11 cellular contexts compared by ENCODE assay signal in genomic region chr10:3226960-3227724, GRCh38. TPM values are rescaled to one million over a fixed set of nuclear protein-coding genes. Genes with fewer than 3 reads are reported as not detected.
DNase-seq lines count a peak whose midpoint lies in the region; ATAC-seq and TF ChIP-seq lines count a peak whose summit lies in the region.
"Had no signal": no experiment of that assay in that cellular context is flagged by ENCODE, and none has a peak within 500 bp of the region (broad histone marks: within the 10 kb centered on the region; RNA-seq: fewer than 3 reads in every experiment).

No MANE protein-coding gene starts in this region.

- H4K8ac ChIP-seq in IMR-90 (ENCODE audit: low read depth in 2 of 2, low read length in 2 of 2) (peak overlapping the region in 1 of 2 experiments; percentile 70; a peak in 1 of 4 replicates), neuronal stem cell (ENCODE audit: low read depth, low read length) (no peak overlapping the region)

- in situ Hi-C loops in Caki2 (cut with HindIII; ENCODE audit: low pct_unique_long_range_greater_than_20kb, low sequenced_read_pairs): no loop called here
- in situ Hi-C loops in IMR-90 (cut with MboI; ENCODE audit: low sequenced_read_pairs): loop anchor here (10.0 kb wide), 1 partner anchor 548 kb away; no protein-coding TSS in a partner anchor

- peak overlapping the region; percentile 34; the same call in 1 of the 3 replicates for H2BK15ac ChIP-seq in IMR-90 (ENCODE audit: low read depth, low read length)
- no peak overlapping the region for H2BK15ac ChIP-seq in neuronal stem cell (ENCODE audit: low read length)

- H3K18ac ChIP-seq in IMR-90 (ENCODE audit: low read depth, low read length): peak overlapping the region; percentile 10; the same call in 1 of the 2 replicates
- no peak overlapping the region for H3K18ac ChIP-seq in neuronal stem cell (ENCODE audit: low read length)

- H3K9me3 Mint-ChIP-seq in MCF 10A (ENCODE audit: unreplicated experiment): no peaks in the 10 kb centered on the region
- H3K9me3 Mint-ChIP-seq: immature natural killer cell had no signal

- CTCF ChIA-PET in IMR-90 (lab: Yijun Ruan, JAX) (no interaction called here), MCF 10A (lab: Yijun Ruan, JAX) (interaction anchor here (0.7 to 1.2 kb wide), 3 partner anchors 29 to 259 kb away, joined by 3 to 5 read pairs (median 4); no protein-coding TSS in a partner anchor)

- H4K5ac ChIP-seq in IMR-90 (ENCODE audit: low read depth, low read length): no peak overlapping the region; the same call in 1 of the 2 replicates

- ATAC-seq in IMR-90 (ENCODE audit: low read depth) (peak; percentile 59), left colon (no peak)
- ATAC-seq: body of pancreas had no signal

- H2AK5ac ChIP-seq in IMR-90 (ENCODE audit: low read depth, low read length) (peak overlapping the region; percentile 75; the same call in 1 of the 2 replicates), neuronal stem cell (ENCODE audit: low read depth, low read length) (no peak overlapping the region)

- TF ChIP-seq POLR2A in IMR-90 (IDR thresholded peaks at IDR 0.05; ENCODE audit: low read depth, low read length): no peak

- DNase-seq in Caki2 (ENCODE audit: low read depth) (peak; percentile 78), IMR-90 (peak; percentile 79), MCF 10A (ENCODE audit: unreplicated experiment) (peak; percentile 79), myocyte (ENCODE audit: low read depth) (peak; percentile 54), neuronal stem cell (ENCODE audit: low spot score) (no peak), left colon (no peak), NCI-H128 (lab: John Stamatoyannopoulos, UW; ENCODE audit: unreplicated experiment) (no peak), NOMO-1 treated with DMSO at 0.1 percent for 48 hours (lab: John Stamatoyannopoulos, UW; ENCODE audit: unreplicated experiment) (no peak)
- DNase-seq: NCI-H1436 treated with DMSO at 0.1 percent for 48 hours had no signal

- H2BK20ac ChIP-seq in IMR-90 (ENCODE audit: low read depth, low read length): peak overlapping the region; percentile 95

- H3K27ac Mint-ChIP-seq in MCF 10A (ENCODE audit: low read depth, unreplicated experiment): peak overlapping the region; percentile 90

- H2BK5ac ChIP-seq in IMR-90 (ENCODE audit: low read depth, low read length, poor library complexity, severe bottlenecking) (peak overlapping the region; percentile 68), neuronal stem cell (ENCODE audit: low read length) (no peak overlapping the region)

- POLR2A ChIA-PET in IMR-90 (lab: Charles Lee; ENCODE audit: unreplicated experiment): no interaction called here
- POLR2A ChIA-PET in MCF 10A (lab: Yijun Ruan, JAX): interaction anchor here (0.5 to 1.7 kb wide), 8 partner anchors 30 to 832 kb away, joined by 3 to 6 read pairs (median 4); partner anchors contain the start of gene KLF6

- H3K4me3 ChIP-seq in IMR-90 (ENCODE audit: insufficient read depth, low read depth, low read length) (no peak overlapping the region), neuronal stem cell (ENCODE audit: low read length in 2 of 2) (no peak overlapping the region)
- H3K4me3 ChIP-seq: body of pancreas had no signal

- WGBS in IMR-90 (ENCODE audit: extremely low coverage in 2 of 2, insufficient read length in 1 of 2), 2 experiments: 75% methylated on average over 2 of the region's 10 CpGs; no CpG with 5 or more reads in 1 of the 2 experiments
- no CpG with 5 or more reads among the region's 10 CpGs for WGBS in neuronal stem cell (ENCODE audit: extremely low coverage in 2 of 2, insufficient read length in 2 of 2, insufficient replicate concordance in 1 of 2), 2 donors

- H4K20me1 ChIP-seq in IMR-90 (ENCODE audit: insufficient read depth, low read length): no peaks in the 10 kb centered on the region

- TF ChIP-seq CTCF in IMR-90 (conservative IDR thresholded peaks at IDR 0.05; ENCODE audit: low read depth, low read length): no peak
- no peak for TF ChIP-seq CTCF in MCF 10A (IDR thresholded peaks at IDR 0.05; ENCODE audit: unreplicated experiment)

- no peak overlapping the region for H3K9ac ChIP-seq in IMR-90 (ENCODE audit: low read depth, low read length)
- no peak overlapping the region for H3K9ac ChIP-seq in neuronal stem cell (ENCODE audit: low read depth, low read length, poor library complexity)

- H3K4me2 ChIP-seq in IMR-90 (ENCODE audit: low read depth, low read length): peak overlapping the region; percentile 53
- no peak overlapping the region for H3K4me2 ChIP-seq in neuronal stem cell (ENCODE audit: insufficient read depth, low read length, poor library complexity, severe bottlenecking)

- intact Hi-C loops in IMR-90 (cut with micrococcal nuclease): no loop called here
- intact Hi-C loops in MCF 10A (cut with micrococcal nuclease): loop anchor here (2.0 kb wide), 1 partner anchor 30 kb away; no protein-coding TSS in a partner anchor
- intact Hi-C loops in left colon (cut with DNase I, micrococcal nuclease): no loop called here

- peak overlapping the region; percentile 92 for H2BK120ac ChIP-seq in IMR-90 (ENCODE audit: low read depth, low read length)
- no peak overlapping the region for H2BK120ac ChIP-seq in neuronal stem cell (ENCODE audit: low read depth, low read length)

- no peaks in the 10 kb centered on the region for H3K36me3 Mint-ChIP-seq in MCF 10A (ENCODE audit: insufficient read depth, unreplicated experiment)
- H3K36me3 Mint-ChIP-seq: immature natural killer cell had no signal

- no peak overlapping the region; the same call in 1 of the 2 replicates for H3K56ac ChIP-seq in IMR-90 (ENCODE audit: extremely low read depth, insufficient read depth, low read length)

- peak overlapping the region; percentile 34; the same call in 1 of the 2 replicates for H4K91ac ChIP-seq in IMR-90 (ENCODE audit: insufficient read depth, low read depth, low read length)
- H4K91ac ChIP-seq in neuronal stem cell (ENCODE audit: low read depth, low read length, poor library complexity): no peak overlapping the region

- H3K9me3 ChIP-seq in IMR-90 (ENCODE audit: control insufficient read depth, insufficient read depth, low read length) (no peaks in the 10 kb centered on the region), neuronal stem cell (replicated peaks in 1 of 2; ENCODE audit: control insufficient read depth in 2 of 2, insufficient read depth in 1 of 2, low read depth in 1 of 2, low read length in 2 of 2) (peaks cover 0 to 2% of the 10 kb centered on the region in 2 donors)
- H3K9me3 ChIP-seq: body of pancreas had no signal

- H3K4ac ChIP-seq in IMR-90 (ENCODE audit: low read depth, low read length): peak overlapping the region; percentile 85
- no peak overlapping the region for H3K4ac ChIP-seq in neuronal stem cell (ENCODE audit: low read length)

- H2BK12ac ChIP-seq in neuronal stem cell (ENCODE audit: low read length): no peak overlapping the region

- TF ChIP-seq RAD21 in IMR-90 (IDR thresholded peaks at IDR 0.05; ENCODE audit: low read length): no peak

- H2AFZ ChIP-seq in IMR-90 (replicated peaks; ENCODE audit: low read length, poor library complexity) (no peak overlapping the region), neuronal stem cell (ENCODE audit: low read length) (no peak overlapping the region)

- peaks cover 19% of the 10 kb centered on the region for H3K4me1 Mint-ChIP-seq in MCF 10A (ENCODE audit: insufficient read depth, unreplicated experiment)

- dilution Hi-C loops in IMR-90 (cut with HindIII; ENCODE audit: low sequenced_read_pairs, unreplicated experiment): no loop called here

- H3K79me1 ChIP-seq in IMR-90 (ENCODE audit: low read depth in 1 of 2, low read length in 2 of 2) (no peaks in the 10 kb centered on the region), neuronal stem cell (ENCODE audit: low read depth, low read length) (no peaks in the 10 kb centered on the region)

- H3K14ac ChIP-seq in IMR-90 (replicated peaks; ENCODE audit: low read depth, low read length) (peak overlapping the region; percentile 82), neuronal stem cell (ENCODE audit: low read length) (no peak overlapping the region)

- H2AK9ac ChIP-seq in IMR-90 (replicated peaks; ENCODE audit: low read depth, low read length, poor library complexity): no peak overlapping the region

- H3K27me3 Mint-ChIP-seq in MCF 10A (ENCODE audit: insufficient read depth, unreplicated experiment): no peaks in the 10 kb centered on the region

- H3K27ac ChIP-seq in IMR-90 (ENCODE audit: insufficient read depth, low read length): peak overlapping the region; percentile 22; the same call in 1 of the 2 replicates
- H3K27ac ChIP-seq in neuronal stem cell (replicated peaks; ENCODE audit: low read length): no peak overlapping the region
- H3K27ac ChIP-seq: body of pancreas had no signal

- H3K4me3 Mint-ChIP-seq in MCF 10A (ENCODE audit: unreplicated experiment): peak overlapping the region; percentile 36

- H3K4me1 ChIP-seq in IMR-90 (ENCODE audit: control insufficient read depth, insufficient read depth, low read length) (peaks cover 7% of the 10 kb centered on the region), neuronal stem cell (ENCODE audit: control insufficient read depth in 2 of 2, insufficient read depth in 1 of 2, low read depth in 1 of 2, low read length in 2 of 2) (peaks cover 0 to 2% of the 10 kb centered on the region in 2 donors)
- H3K4me1 ChIP-seq: body of pancreas had no signal

- peak overlapping the region; percentile 88; the same call in 1 of the 2 replicates for H3K23ac ChIP-seq in IMR-90 (ENCODE audit: low read depth, low read length)
- no peak overlapping the region for H3K23ac ChIP-seq in neuronal stem cell (ENCODE audit: low read depth, low read length, poor library complexity)

- H3K27me3 ChIP-seq in IMR-90 (ENCODE audit: control insufficient read depth, insufficient read depth, low read length) (no peaks in the 10 kb centered on the region), neuronal stem cell (ENCODE audit: control insufficient read depth in 3 of 3, insufficient read depth in 3 of 3, low read depth in 1 of 3, low read length in 3 of 3) (peaks cover 0 to 4% (median 0%) of the 10 kb centered on the region in 3 experiments)
- H3K27me3 ChIP-seq: body of pancreas had no signal

- peaks cover 12% of the 10 kb centered on the region for H3K9me1 ChIP-seq in IMR-90 (ENCODE audit: insufficient read depth, low read length)

- BruUV-seq in IMR-90 (replicated peaks; lab: Mats Ljungman, UMichigan) (no TSS peak), MCF 10A (replicated peaks; lab: Mats Ljungman, UMichigan) (no TSS peak)

- H3K36me3 ChIP-seq in IMR-90 (ENCODE audit: control insufficient read depth, insufficient read depth, low read length) (no peaks in the 10 kb centered on the region), neuronal stem cell (replicated peaks in 1 of 2; ENCODE audit: control insufficient read depth in 2 of 2, insufficient read depth in 2 of 2, low read length in 2 of 2) (no peaks in the 10 kb centered on the region)

RNA-seq across cellular contexts. Expression of gene PITRM1, which starts 54.6 kb away (rescaled TPM):
- 115 and 132 TPM in 2 replicates for total RNA-seq in Caki2 (2014; rRNA removed; shearing (Covaris generic); ENCODE audit: low replicate concordance)
- total RNA-seq in IMR-90 (2012; rRNA removed) (111 and 124 TPM in 2 replicates), MCF 10A (2022) (132 and 136 TPM in 2 replicates), myocyte (96.1 and 115 TPM in 2 replicates), left colon (10 to 100 TPM; 52.2 to 54.0 TPM)
- polyA plus RNA-seq in IMR-90 (2012; rRNA removed): 92.3 and 97.1 TPM in 2 replicates
- polyA plus RNA-seq in IMR-90 (2012; cell fraction: cytosol; rRNA removed): 54.3 and 69.2 TPM in 2 replicates
- polyA plus RNA-seq in IMR-90 (2012; cell fraction: nucleus; rRNA removed; ENCODE audit: low replicate concordance): 219 and 253 TPM in 2 replicates
- 70.9 TPM for polyA plus RNA-seq in myocyte (2012)
- polyA plus RNA-seq in neuronal stem cell (2013, experiment 1 of 2): 26.3 TPM
- 24.0 TPM for polyA plus RNA-seq in neuronal stem cell (2013, experiment 2 of 2)

Comparison
In these comparisons a context has a peak if more than half of its experiments do, and no peak if none do; other contexts are left out.
1. DNase-seq: peak in Caki2 (single experiment), IMR-90 (single experiment), MCF 10A (single experiment) and myocyte (single experiment); none in neuronal stem cell (single experiment), left colon (0 of 2), NCI-H128 (single experiment) and NOMO-1 treated with DMSO at 0.1 percent for 48 hours (single experiment).